In genomic region chr15:47753591-47753990, GRCh38 we compare ENCODE assay signal across 41 cellular contexts. TPM values are rescaled to one million over a fixed set of nuclear protein-coding genes. Genes with fewer than 3 reads are reported as not detected.
"Had no signal": no experiment of that assay in that cellular context is flagged by ENCODE, and none has a peak within 500 bp of the region (broad histone marks: within the 10 kb centered on the region; RNA-seq: fewer than 3 reads in every experiment).

No MANE protein-coding gene starts in this region.

- H3K27ac Mint-ChIP-seq: activated naive CD4-positive, alpha-beta T cell treated with anti-CD3 and anti-CD28 coated beads for 36 hours; activated naive CD4-positive, alpha-beta T cell treated with anti-CD3 and anti-CD28 coated beads, Interleukin-2, amount 10 ng/mL, durations not matched to agents 7 days and 5 days; activated naive CD4-positive, alpha-beta T cell treated with anti-CD3 and anti-CD28 coated beads, Interleukin-2, amount 50 U/mL, for 24 hours; activated naive CD4-positive, alpha-beta T cell treated with anti-CD3 and anti-CD28 coated beads, Interleukin-2, amount 50 U/mL, for 72 hours; activated naive CD8-positive, alpha-beta T cell; activated naive CD8-positive, alpha-beta T cell treated with anti-CD3 and anti-CD28 coated beads for 36 hours; activated naive CD8-positive, alpha-beta T cell treated with anti-CD3 and anti-CD28 coated beads, Interleukin-2, amount 10 ng/mL, durations not matched to agents 7 days and 5 days; activated naive CD8-positive, alpha-beta T cell treated with anti-CD3 and anti-CD28 coated beads, Interleukin-2, amount 50 U/mL, for 24 hours; activated T-cell treated with anti-CD3 and anti-CD28 coated beads, Interleukin-2, amount 50 U/mL, for 24 hours; activated T-cell treated with anti-CD3 and anti-CD28 coated beads, Interleukin-2, amount 50 U/mL, for 72 hours; activated T-helper 1 cell treated with anti-CD3 and anti-CD28 coated beads, Interleukin-12 subunit alpha, Interleukin-12 subunit beta, Interleukin-2, Interleukin-4 antibody, amounts not matched to agents 30 ng/mL and 10 ng/mL and 1 ng/mL, durations not matched to agents 14 hours and 24 hours and 36 hours; activated T-helper 17 cell treated with anti-CD3 and anti-CD28 coated beads, Interleukin-2, amount 50 U/mL, for 72 hours; activated T-helper 2 cell treated with anti-CD3 and anti-CD28 coated beads, Interferon-gamma antibody, Interleukin-2, Interleukin-4, amounts not matched to agents 10 μg/mL and 5 μg/mL and 100 μg/mL, durations not matched to agents 14 hours and 24 hours and 36 hours; brain had no signal

- H3K36me3 ChIP-seq: adrenal gland, ascending aorta, brain microvascular endothelial cell, breast epithelium, cardiac muscle cell had no signal

- H3K27ac ChIP-seq: adrenal gland, ascending aorta, body of pancreas, brain microvascular endothelial cell, breast epithelium, cardiac muscle cell had no signal

- H3K27me3 Mint-ChIP-seq: activated naive CD4-positive, alpha-beta T cell treated with anti-CD3 and anti-CD28 coated beads, Interleukin-2, amount 10 ng/mL, durations not matched to agents 7 days and 5 days; activated naive CD8-positive, alpha-beta T cell; activated naive CD8-positive, alpha-beta T cell treated with anti-CD3 and anti-CD28 coated beads for 36 hours; activated naive CD8-positive, alpha-beta T cell treated with anti-CD3 and anti-CD28 coated beads, Interleukin-2, amount 10 ng/mL, durations not matched to agents 7 days and 5 days; activated naive CD8-positive, alpha-beta T cell treated with anti-CD3 and anti-CD28 coated beads, Interleukin-2, amount 50 U/mL, for 24 hours; activated T-cell treated with anti-CD3 and anti-CD28 coated beads, Interleukin-2, amount 50 U/mL, for 24 hours; activated T-helper 17 cell treated with anti-CD3 and anti-CD28 coated beads, Interleukin-2, amount 50 U/mL, for 72 hours; brain; central memory CD8-positive, alpha-beta T cell had no signal

- ATAC-seq: activated naive CD4-positive, alpha-beta T cell treated with anti-CD3 and anti-CD28 coated beads, Interleukin-2, amount 50 U/mL, for 72 hours; activated naive CD8-positive, alpha-beta T cell treated with anti-CD3 and anti-CD28 coated beads, Interleukin-2, amount 50 U/mL, for 24 hours; activated T-cell treated with anti-CD3 and anti-CD28 coated beads, Interleukin-2, amount 50 U/mL, for 4 hours; activated T-cell treated with anti-CD3 and anti-CD28 coated beads, Interleukin-2, amount 50 U/mL, for 72 hours; activated T-helper 17 cell treated with anti-CD3 and anti-CD28 coated beads, Interleukin-2, amount 50 U/mL, for 72 hours; body of pancreas had no signal

- H3K36me3 Mint-ChIP-seq: activated naive CD4-positive, alpha-beta T cell treated with anti-CD3 and anti-CD28 coated beads, Interleukin-2, amount 10 ng/mL, durations not matched to agents 7 days and 5 days; activated naive CD4-positive, alpha-beta T cell treated with anti-CD3 and anti-CD28 coated beads, Interleukin-2, amount 50 U/mL, for 24 hours; activated naive CD4-positive, alpha-beta T cell treated with anti-CD3 and anti-CD28 coated beads, Interleukin-2, amount 50 U/mL, for 72 hours; activated naive CD8-positive, alpha-beta T cell; activated naive CD8-positive, alpha-beta T cell treated with anti-CD3 and anti-CD28 coated beads for 36 hours; activated naive CD8-positive, alpha-beta T cell treated with anti-CD3 and anti-CD28 coated beads, Interleukin-2, amount 10 ng/mL, durations not matched to agents 7 days and 5 days had no signal

- H3K4me3 ChIP-seq: adrenal gland, ascending aorta, body of pancreas, breast epithelium, cardiac muscle cell had no signal

- H3K4me3 Mint-ChIP-seq: activated naive CD4-positive, alpha-beta T cell treated with anti-CD3 and anti-CD28 coated beads for 36 hours; activated naive CD4-positive, alpha-beta T cell treated with anti-CD3 and anti-CD28 coated beads, Interleukin-2, amount 10 ng/mL, durations not matched to agents 7 days and 5 days; activated naive CD4-positive, alpha-beta T cell treated with anti-CD3 and anti-CD28 coated beads, Interleukin-2, amount 50 U/mL, for 24 hours; activated naive CD8-positive, alpha-beta T cell; activated naive CD8-positive, alpha-beta T cell treated with anti-CD3 and anti-CD28 coated beads for 36 hours; activated naive CD8-positive, alpha-beta T cell treated with anti-CD3 and anti-CD28 coated beads, Interleukin-2, amount 10 ng/mL, durations not matched to agents 7 days and 5 days; activated naive CD8-positive, alpha-beta T cell treated with anti-CD3 and anti-CD28 coated beads, Interleukin-2, amount 50 U/mL, for 24 hours; activated T-cell treated with anti-CD3 and anti-CD28 coated beads, Interleukin-2, amount 50 U/mL, for 24 hours; activated T-cell treated with anti-CD3 and anti-CD28 coated beads, Interleukin-2, amount 50 U/mL, for 4 hours; activated T-cell treated with anti-CD3 and anti-CD28 coated beads, Interleukin-2, amount 50 U/mL, for 72 hours; activated T-helper 1 cell treated with anti-CD3 and anti-CD28 coated beads, Interleukin-12 subunit alpha, Interleukin-12 subunit beta, Interleukin-2, Interleukin-4 antibody, amounts not matched to agents 30 ng/mL and 10 ng/mL and 1 ng/mL, durations not matched to agents 14 hours and 24 hours and 36 hours; activated T-helper 17 cell treated with anti-CD3 and anti-CD28 coated beads, Interleukin-2, amount 50 U/mL, for 72 hours; brain; central memory CD8-positive, alpha-beta T cell had no signal

- DNase-seq: activated effector memory CD4-positive, alpha-beta T cell treated with anti-CD3 and anti-CD28 coated beads, Interleukin-2, amount 50 U/mL, for 16 hours; activated effector memory CD4-positive, alpha-beta T cell treated with Interleukin-2 at 50 U/mL for 16 hours; activated gamma-delta T cell; activated gamma-delta T cell treated with Interleukin-2 at 50 U/mL for 16 hours; activated naive CD4-positive, alpha-beta T cell; activated naive CD4-positive, alpha-beta T cell treated with anti-CD3 and anti-CD28 coated beads for 36 hours; activated naive CD4-positive, alpha-beta T cell treated with anti-CD3 and anti-CD28 coated beads, Interleukin-2, amount 10 ng/mL, durations not matched to agents 7 days and 5 days; activated naive CD4-positive, alpha-beta T cell treated with anti-CD3 and anti-CD28 coated beads, Interleukin-2, amount 50 U/mL, for 16 hours; activated naive CD4-positive, alpha-beta T cell treated with Interleukin-2 at 50 U/mL for 16 hours; activated naive CD8-positive, alpha-beta T cell treated with anti-CD3 and anti-CD28 coated beads for 36 hours; activated naive CD8-positive, alpha-beta T cell treated with anti-CD3 and anti-CD28 coated beads, Interleukin-2, amount 10 ng/mL, durations not matched to agents 7 days and 5 days; activated naive CD8-positive, alpha-beta T cell treated with anti-CD3 and anti-CD28 coated beads, Interleukin-2, amount 50 U/mL, for 24 hours; activated T-cell treated with anti-CD3 and anti-CD28 coated beads for 4 hours; activated T-cell treated with anti-CD3 and anti-CD28 coated beads, Interleukin-2, amount 50 U/mL, for 1 hour; activated T-cell treated with anti-CD3 and anti-CD28 coated beads, Interleukin-2, amount 50 U/mL, for 24 hours; activated T-cell treated with anti-CD3 and anti-CD28 coated beads, Interleukin-2, amount 50 U/mL, for 4 hours; activated T-cell treated with anti-CD3 and anti-CD28 coated beads, Interleukin-2, amount 50 U/mL, for 48 hours; activated T-cell treated with anti-CD3 and anti-CD28 coated beads, Interleukin-2, amount 50 U/mL, for 72 hours; adrenal gland; amniotic stem cell; amygdala; anterior cingulate cortex; aorta; body of pancreas; brain microvascular endothelial cell; caudate nucleus; central memory CD4-positive, alpha-beta T cell; cerebellar nuclear complex had no signal

- H3K27me3 ChIP-seq: adrenal gland, ascending aorta, body of pancreas, brain microvascular endothelial cell, breast epithelium, cardiac muscle cell had no signal

- H3K4me1 ChIP-seq: adrenal gland, body of pancreas, breast epithelium had no signal

- FAIRE-seq: astrocyte, bronchial epithelial cell had no signal

- H3K4me1 Mint-ChIP-seq: activated naive CD4-positive, alpha-beta T cell treated with anti-CD3 and anti-CD28 coated beads, Interleukin-2, amount 10 ng/mL, durations not matched to agents 7 days and 5 days; activated naive CD4-positive, alpha-beta T cell treated with anti-CD3 and anti-CD28 coated beads, Interleukin-2, amount 50 U/mL, for 24 hours; activated naive CD8-positive, alpha-beta T cell treated with anti-CD3 and anti-CD28 coated beads for 36 hours; activated naive CD8-positive, alpha-beta T cell treated with anti-CD3 and anti-CD28 coated beads, Interleukin-2, amount 10 ng/mL, durations not matched to agents 7 days and 5 days; activated naive CD8-positive, alpha-beta T cell treated with anti-CD3 and anti-CD28 coated beads, Interleukin-2, amount 50 U/mL, for 24 hours; activated T-helper 17 cell treated with anti-CD3 and anti-CD28 coated beads, Interleukin-2, amount 50 U/mL, for 72 hours; central memory CD8-positive, alpha-beta T cell had no signal

RNA-seq across cellular contexts. Expression of gene SEMA6D, which starts 36.3 kb away (rescaled TPM):
- total RNA-seq: activated naive CD4-positive, alpha-beta T cell treated with anti-CD3 and anti-CD28 coated beads for 36 hours; activated naive CD4-positive, alpha-beta T cell treated with anti-CD3 and anti-CD28 coated beads, Interleukin-2, amount 50 U/mL, for 72 hours; activated naive CD8-positive, alpha-beta T cell treated with anti-CD3 and anti-CD28 coated beads for 36 hours; activated naive CD8-positive, alpha-beta T cell treated with anti-CD3 and anti-CD28 coated beads, Interleukin-2, amount 10 ng/mL, durations not matched to agents 7 days and 5 days; activated T-cell treated with anti-CD3 and anti-CD28 coated beads, Interleukin-2, amount 50 U/mL, for 4 hours; activated T-cell treated with anti-CD3 and anti-CD28 coated beads, Interleukin-2, amount 50 U/mL, for 72 hours; activated T-helper 1 cell treated with anti-CD3 and anti-CD28 coated beads, Interleukin-12 subunit alpha, Interleukin-12 subunit beta, Interleukin-2, Interleukin-4 antibody, amounts not matched to agents 30 ng/mL and 10 ng/mL and 1 ng/mL, durations not matched to agents 14 hours and 24 hours and 36 hours; activated T-helper 17 cell treated with anti-CD3 and anti-CD28 coated beads, Interleukin-2, amount 50 U/mL, for 72 hours; activated T-helper 2 cell treated with anti-CD3 and anti-CD28 coated beads, Interferon-gamma antibody, Interleukin-2, Interleukin-4, amounts not matched to agents 10 μg/mL and 5 μg/mL and 100 μg/mL, durations not matched to agents 14 hours and 24 hours and 36 hours had no signal
